Comparison of ENCODE assay signal across 3 cellular contexts in the genomic region with DNA sequence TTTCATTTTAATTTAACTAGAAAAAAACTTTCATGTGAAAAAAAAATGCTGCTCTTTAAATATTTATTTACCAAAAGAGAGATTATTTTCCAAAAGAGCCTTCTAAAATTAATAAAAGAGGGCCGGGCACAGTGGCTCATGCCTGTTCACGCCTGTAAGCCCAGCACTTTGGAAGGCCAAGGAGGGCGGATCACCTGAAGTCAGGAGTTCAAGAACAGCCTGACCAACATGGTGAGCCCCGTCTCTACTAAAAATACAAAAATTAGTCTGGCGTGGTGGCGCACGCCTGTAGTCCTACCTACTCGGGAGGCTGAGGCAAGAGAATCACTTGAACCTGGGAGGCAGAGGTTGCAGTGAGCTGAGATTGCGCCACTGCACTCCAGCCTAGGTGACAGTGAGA. TPM values are rescaled to one million over a fixed set of nuclear protein-coding genes. Genes with fewer than 3 reads are reported as not detected.
"Had no signal": no experiment of that assay in that cellular context is flagged by ENCODE, and none has a peak within 500 bp of the region (broad histone marks: within the 10 kb centered on the region; RNA-seq: fewer than 3 reads in every experiment).

No MANE protein-coding gene starts in this region.

RNA-seq across cellular contexts. Expression of gene ANGPTL2, which starts 48.9 kb away (rescaled TPM):
- total RNA-seq: naive thymus-derived CD4-positive, alpha-beta T cell; natural killer cell had no signal
- polyA plus RNA-seq: naive thymus-derived CD4-positive, alpha-beta T cell; neural cell had no signal
